22 cellular contexts compared by ENCODE assay signal in genomic region chr2:170214309-170214902, GRCh38. TPM values are rescaled to one million over a fixed set of nuclear protein-coding genes. Genes with fewer than 3 reads are reported as not detected.
DNase-seq lines count a peak whose midpoint lies in the region; ATAC-seq and TF ChIP-seq lines count a peak whose summit lies in the region.
"Had no signal": no experiment of that assay in that cellular context is flagged by ENCODE, and none has a peak within 500 bp of the region (broad histone marks: within the 10 kb centered on the region; RNA-seq: fewer than 3 reads in every experiment).

No MANE protein-coding gene starts in this region.

- H3K27ac Mint-ChIP-seq in glutamatergic neuron (ENCODE audit: unreplicated experiment), result peak overlapping the region; percentile 52
- no peak overlapping the region for H3K27ac Mint-ChIP-seq in stimulated activated naive CD8-positive, alpha-beta T cell treated with anti-CD3 and anti-CD28 coated beads, Interleukin-15, amount 100 ng/mL, for 72 hours
- H3K27ac Mint-ChIP-seq: activated CD4-positive, alpha-beta memory T cell treated with anti-CD3 and anti-CD28 coated beads, Interleukin-2, amount 10 ng/mL, durations not matched to agents 7 days and 5 days; activated naive CD8-positive, alpha-beta T cell treated with anti-CD3 and anti-CD28 coated beads, Interleukin-2, amount 10 ng/mL, durations not matched to agents 7 days and 5 days; activated T-cell treated with anti-CD3 and anti-CD28 coated beads, Interleukin-2, amount 50 U/mL, for 72 hours; T-helper 1 cell treated with Interleukin-12 subunit alpha and Interleukin-12 subunit beta and Interleukin-4 antibody, amounts not matched to agents 30 μg/mL and 1 μg/mL, for 36 hours; type B pancreatic cell had no signal

- intact Hi-C loops in esophagus squamous epithelium (cut with DNase I), result no loop called here

- no peak overlapping the region for H3K4me3 Mint-ChIP-seq in glutamatergic neuron (ENCODE audit: unreplicated experiment)
- H3K4me3 Mint-ChIP-seq in stimulated activated naive CD8-positive, alpha-beta T cell treated with anti-CD3 and anti-CD28 coated beads, Interleukin-15, amount 100 ng/mL, for 72 hours, result no peak overlapping the region
- H3K4me3 Mint-ChIP-seq: activated CD4-positive, alpha-beta memory T cell treated with anti-CD3 and anti-CD28 coated beads, Interleukin-2, amount 10 ng/mL, durations not matched to agents 7 days and 5 days; activated naive CD8-positive, alpha-beta T cell treated with anti-CD3 and anti-CD28 coated beads, Interleukin-2, amount 10 ng/mL, durations not matched to agents 7 days and 5 days; activated T-cell treated with anti-CD3 and anti-CD28 coated beads, Interleukin-2, amount 50 U/mL, for 72 hours; T-helper 1 cell treated with Interleukin-12 subunit alpha and Interleukin-12 subunit beta and Interleukin-4 antibody, amounts not matched to agents 30 μg/mL and 1 μg/mL, for 36 hours; type B pancreatic cell had no signal

- H3K9me3 ChIP-seq in esophagus squamous epithelium, result no peaks in the 10 kb centered on the region

- no peak overlapping the region for H3K4me3 ChIP-seq in esophagus squamous epithelium
- H3K4me3 ChIP-seq: dorsolateral prefrontal cortex had no signal

- H3K36me3 ChIP-seq in esophagus squamous epithelium, result no peaks in the 10 kb centered on the region
- H3K36me3 ChIP-seq: WERI-Rb-1 had no signal

- H3K36me3 Mint-ChIP-seq in glutamatergic neuron (ENCODE audit: unreplicated experiment), result peaks cover 8% of the 10 kb centered on the region
- H3K36me3 Mint-ChIP-seq: type B pancreatic cell had no signal

- no peaks in the 10 kb centered on the region for H3K9me3 Mint-ChIP-seq in glutamatergic neuron (ENCODE audit: unreplicated experiment)
- peaks cover 7 to 11% of the 10 kb centered on the region in 2 donors for H3K9me3 Mint-ChIP-seq in stimulated activated naive CD8-positive, alpha-beta T cell treated with anti-CD3 and anti-CD28 coated beads, Interleukin-15, amount 100 ng/mL, for 72 hours
- H3K9me3 Mint-ChIP-seq: activated CD4-positive, alpha-beta memory T cell treated with anti-CD3 and anti-CD28 coated beads, Interleukin-2, amount 10 ng/mL, durations not matched to agents 7 days and 5 days; activated T-cell treated with anti-CD3 and anti-CD28 coated beads, Interleukin-2, amount 50 U/mL, for 72 hours; T-helper 1 cell treated with Interleukin-12 subunit alpha and Interleukin-12 subunit beta and Interleukin-4 antibody, amounts not matched to agents 30 μg/mL and 1 μg/mL, for 36 hours; type B pancreatic cell had no signal

- WGBS in esophagus squamous epithelium, 2 donors, result 42 to 60% methylated on average over 7 of the region's 7 CpGs

- H3K4me1 Mint-ChIP-seq in glutamatergic neuron (ENCODE audit: low read depth, unreplicated experiment), result peaks cover 41% of the 10 kb centered on the region
- H3K4me1 Mint-ChIP-seq in stimulated activated naive CD8-positive, alpha-beta T cell treated with anti-CD3 and anti-CD28 coated beads, Interleukin-15, amount 100 ng/mL, for 72 hours, result peaks cover 5% of the 10 kb centered on the region
- H3K4me1 Mint-ChIP-seq: activated CD4-positive, alpha-beta memory T cell treated with anti-CD3 and anti-CD28 coated beads, Interleukin-2, amount 10 ng/mL, durations not matched to agents 7 days and 5 days; activated naive CD8-positive, alpha-beta T cell treated with anti-CD3 and anti-CD28 coated beads, Interleukin-2, amount 10 ng/mL, durations not matched to agents 7 days and 5 days had no signal

- H3K4me1 ChIP-seq in esophagus squamous epithelium (peaks cover 0 to 7% (median 0%) of the 10 kb centered on the region in 3 donors), foreskin keratinocyte (no peaks in the 10 kb centered on the region)

- H3K27ac ChIP-seq in esophagus squamous epithelium (no peak overlapping the region), foreskin keratinocyte (no peak overlapping the region)
- H3K27ac ChIP-seq: C4-2B, dorsolateral prefrontal cortex, KMS-11, WERI-Rb-1 had no signal

- H3K27me3 ChIP-seq in esophagus squamous epithelium (no peaks in the 10 kb centered on the region), foreskin keratinocyte (no peaks in the 10 kb centered on the region)
- H3K27me3 ChIP-seq: dorsolateral prefrontal cortex had no signal

- DNase-seq in NCI-H748 (lab: John Stamatoyannopoulos, UW; ENCODE audit: unreplicated experiment) (peak; percentile 26), NCI-H748 treated with DMSO at 0.1 percent for 48 hours (lab: John Stamatoyannopoulos, UW) (no peak), NCI-H1930 (lab: John Stamatoyannopoulos, UW) (peak; percentile 16 to 76), glutamatergic neuron (no peak), esophagus squamous epithelium (lab: John Stamatoyannopoulos, UW) (no peak), foreskin keratinocyte (no peak)
- DNase-seq in stimulated activated naive CD8-positive, alpha-beta T cell treated with anti-CD3 and anti-CD28 coated beads, Interleukin-15, amount 100 ng/mL, for 72 hours, result no peak
- DNase-seq: activated CD4-positive, alpha-beta memory T cell treated with anti-CD3 and anti-CD28 coated beads, Interleukin-2, amount 10 ng/mL, durations not matched to agents 7 days and 5 days; activated naive CD8-positive, alpha-beta T cell treated with anti-CD3 and anti-CD28 coated beads, Interleukin-2, amount 10 ng/mL, durations not matched to agents 7 days and 5 days; activated T-cell treated with anti-CD3 and anti-CD28 coated beads, Interleukin-2, amount 50 U/mL, for 72 hours; dorsolateral prefrontal cortex; NCI-H1092 treated with DMSO at 0.1 percent for 48 hours; NCI-H226; SHP77; stimulated activated naive CD8-positive, alpha-beta T cell treated with anti-CD3 and anti-CD28 coated beads, Interleukin-15, Interleukin-2, amounts not matched to agents 100 U/mL and 50 U/mL, for 24 hours; WERI-Rb-1 had no signal

- TF ChIP-seq POLR2A in esophagus squamous epithelium (IDR thresholded peaks at IDR 0.05), result no peak

- no peak for ATAC-seq in stimulated activated naive CD8-positive, alpha-beta T cell treated with anti-CD3 and anti-CD28 coated beads, Interleukin-15, amount 100 ng/mL, for 72 hours
- no peak for ATAC-seq in HG03095 (IDR thresholded peaks at IDR 0.05; ENCODE audit: unreplicated experiment)
- ATAC-seq in foreskin keratinocyte, result no peak
- ATAC-seq: left lobe of liver; stimulated activated naive CD8-positive, alpha-beta T cell treated with anti-CD3 and anti-CD28 coated beads, Interleukin-15, Interleukin-2, amounts not matched to agents 100 U/mL and 50 U/mL, for 24 hours had no signal

- H3K27me3 Mint-ChIP-seq in glutamatergic neuron (ENCODE audit: unreplicated experiment), result no peaks in the 10 kb centered on the region
- peaks cover 7% of the 10 kb centered on the region for H3K27me3 Mint-ChIP-seq in stimulated activated naive CD8-positive, alpha-beta T cell treated with anti-CD3 and anti-CD28 coated beads, Interleukin-15, amount 100 ng/mL, for 72 hours
- H3K27me3 Mint-ChIP-seq: type B pancreatic cell had no signal

- TF ChIP-seq CTCF in glutamatergic neuron (IDR thresholded peaks at IDR 0.05; ENCODE audit: partially characterized antibody, unreplicated experiment) (no peak), esophagus squamous epithelium (IDR thresholded peaks at IDR 0.05) (no peak), foreskin keratinocyte (conservative IDR thresholded peaks at IDR 0.05) (no peak)

RNA-seq across cellular contexts. Expression of gene MYO3B, which starts 36.5 kb away (rescaled TPM):
- total RNA-seq in glutamatergic neuron (ENCODE audit: unreplicated experiment), result 0.22 TPM
- under 1 TPM; 0.15 to 0.38 (median 0.18) TPM for total RNA-seq in esophagus squamous epithelium
- total RNA-seq in foreskin keratinocyte, result 2.6 and 2.8 TPM in 2 replicates
- 0.54 and 0.75 TPM in 2 replicates for polyA plus RNA-seq in foreskin keratinocyte
- total RNA-seq: left lobe of liver had no signal

Comparison
In these comparisons a context has a peak if more than half of its experiments do, and no peak if none do; other contexts are left out.
1. DNase-seq: peak in NCI-H748 (single experiment) and NCI-H1930 (2 of 2); none in NCI-H748 treated with DMSO at 0.1 percent for 48 hours (single experiment), glutamatergic neuron (single experiment), stimulated activated naive CD8-positive, alpha-beta T cell treated with anti-CD3 and anti-CD28 coated beads, Interleukin-15, amount 100 ng/mL, for 72 hours (0 of 2), esophagus squamous epithelium (single experiment) and foreskin keratinocyte (0 of 2).